2 cellular contexts compared by ENCODE assay signal in genomic region chr4:7865533-7865932, GRCh38.
TF ChIP-seq lines count a peak whose summit lies in the region.

No MANE protein-coding gene starts in this region.

TF ChIP-seq in IMR-90, 13 proteins besides CTCF, POLR2A, EP300 and RAD21:
- TF ChIP-seq MAZ (IDR thresholded peaks at IDR 0.05; ENCODE audit: borderline replicate concordance, low read depth, low read length) (no peak), MAFK (IDR thresholded peaks at IDR 0.05; ENCODE audit: low read depth, low read length) (peak; percentile 33; the same call in 1 of the 2 replicates)

TF ChIP-seq in H1, 55 proteins besides CTCF, POLR2A, EP300 and RAD21:
- TF ChIP-seq BRCA1 (IDR thresholded peaks at IDR 0.05; ENCODE audit: low read depth, low read length), result no peak
- no peak for TF ChIP-seq MAX (IDR thresholded peaks at IDR 0.05)
- no peak for TF ChIP-seq SP2 (IDR thresholded peaks at IDR 0.05; ENCODE audit: low read length)
- no peak for TF ChIP-seq ATF3 (IDR thresholded peaks at IDR 0.05; ENCODE audit: insufficient read depth, low read depth, low read length)
- TF ChIP-seq RBBP5 (IDR thresholded peaks at IDR 0.05; ENCODE audit: borderline replicate concordance, low read depth, low read length), result no peak
- no peak for TF ChIP-seq SRF (IDR thresholded peaks at IDR 0.05; ENCODE audit: low read depth, low read length)
- TF ChIP-seq EZH2 (IDR thresholded peaks at IDR 0.05; ENCODE audit: low read depth, low read length, severe bottlenecking), result no peak
- TF ChIP-seq KDM5A (IDR thresholded peaks at IDR 0.05; ENCODE audit: low read length), result no peak
- TF ChIP-seq CREB1 (IDR thresholded peaks at IDR 0.05), result no peak
- TF ChIP-seq JUND (IDR thresholded peaks at IDR 0.05; ENCODE audit: low read length), result no peak
